In genomic region chr2:230512955-230513748, GRCh38 we compare ENCODE assay signal across 18 cellular contexts.
A peak's percentile ranks its signal among the peaks of the same experiment; 100 is the strongest.
DNase-seq lines count a peak whose midpoint lies in the region; ATAC-seq and TF ChIP-seq lines count a peak whose summit lies in the region.
"Had no signal": no experiment of that assay in that cellular context is flagged by ENCODE, and none has a peak within 500 bp of the region (broad histone marks: within the 10 kb centered on the region; RNA-seq: fewer than 3 reads in every experiment).

No MANE protein-coding gene starts in this region.

- 48 to 53% methylated on average over 4 of the region's 4 CpGs for WGBS in testis, 2 donors
- 89 to 98% methylated on average over 4 of the region's 4 CpGs for WGBS in lower leg skin, 2 donors
- 79 to 88% (median 82%) methylated on average over 4 of the region's 4 CpGs for WGBS in psoas muscle, 3 donors

- H3K4me1 ChIP-seq in testis (peaks cover 5% of the 10 kb centered on the region), psoas muscle (no peaks in the 10 kb centered on the region)

- peak; percentile 17 for DNase-seq in HuH-7 (ENCODE audit: low spot score)
- DNase-seq in choroid plexus epithelial cell (ENCODE audit: low read depth), result peak; percentile 12
- peak; percentile 59 for DNase-seq in left lobe of liver (ENCODE audit: low spot score)
- DNase-seq in testis, result peak; percentile 68
- no peak for DNase-seq in lower leg skin (ENCODE audit: low spot score in 2 of 2)
- no peak for DNase-seq in WERI-Rb-1
- DNase-seq in psoas muscle, result no peak
- DNase-seq: activated CD4-positive, alpha-beta T cell treated with anti-CD3 and anti-CD28 coated beads, Interleukin-2, amount 50 U/mL, for 48 hours; activated effector memory CD4-positive, alpha-beta T cell treated with anti-CD3 and anti-CD28 coated beads, Interleukin-2, amount 50 U/mL, for 16 hours; COR-L47; EL; IMR-90; islet precursor cell; MV-4-11; NCI-H187; NCI-H2227 treated with DMSO at 0.1 percent for 48 hours; T-helper 17 cell had no signal

- TF ChIP-seq CTCF in choroid plexus epithelial cell (conservative IDR thresholded peaks at IDR 0.05; ENCODE audit: low read depth, low read length), result no peak
- no peak for TF ChIP-seq CTCF in testis (IDR thresholded peaks at IDR 0.05)
- TF ChIP-seq CTCF in lower leg skin (IDR thresholded peaks at IDR 0.05), result no peak
- TF ChIP-seq CTCF in WERI-Rb-1 (IDR thresholded peaks at IDR 0.05; ENCODE audit: low read depth, low read length), result no peak
- TF ChIP-seq CTCF in psoas muscle (IDR thresholded peaks at IDR 0.05), result no peak

- intact Hi-C loops in testis (cut with DNase I; ENCODE audit: low total_unique reads), result no loop called here
- intact Hi-C loops in lower leg skin (cut with DNase I; ENCODE audit: low total_unique reads), result loop anchor here (5.0 kb wide), 1 partner anchor 1131 kb away; no protein-coding TSS in a partner anchor
- intact Hi-C loops in psoas muscle (cut with DNase I), result no loop called here

- no peaks in the 10 kb centered on the region for H3K27me3 ChIP-seq in testis
- peaks cover 41% of the 10 kb centered on the region for H3K27me3 ChIP-seq in WERI-Rb-1 (ENCODE audit: insufficient read depth, low read depth, severe bottlenecking)
- H3K27me3 ChIP-seq in psoas muscle (ENCODE audit: insufficient read depth in 3 of 3, low read length in 2 of 3), result no peaks in the 10 kb centered on the region

- no peaks in the 10 kb centered on the region for H3K9me3 ChIP-seq in testis
- H3K9me3 ChIP-seq in WERI-Rb-1 (ENCODE audit: severe bottlenecking), result no peaks in the 10 kb centered on the region
- H3K9me3 ChIP-seq in psoas muscle, result no peaks in the 10 kb centered on the region

- ATAC-seq in left lobe of liver (peak; percentile 76), HG03045 (IDR thresholded peaks at IDR 0.05; ENCODE audit: unreplicated experiment) (no peak), psoas muscle (no peak)
- ATAC-seq: T-helper 17 cell had no signal

- TF ChIP-seq POLR2A in testis (IDR thresholded peaks at IDR 0.05), result no peak
- no peak for TF ChIP-seq POLR2A in lower leg skin (IDR thresholded peaks at IDR 0.05)

- H3K27ac ChIP-seq in testis, result peak overlapping the region in 1 of 2 donors; percentile 50
- no peak overlapping the region for H3K27ac ChIP-seq in WERI-Rb-1
- H3K27ac ChIP-seq in psoas muscle, result no peak overlapping the region

- no peaks in the 10 kb centered on the region for H3K36me3 ChIP-seq in testis (ENCODE audit: low read depth, missing control alignments)
- H3K36me3 ChIP-seq in WERI-Rb-1, result no peaks in the 10 kb centered on the region
- no peaks in the 10 kb centered on the region for H3K36me3 ChIP-seq in psoas muscle (ENCODE audit: insufficient read depth in 1 of 2, low read depth in 1 of 2)

- H3K4me3 ChIP-seq in choroid plexus epithelial cell (ENCODE audit: low read depth, low read length), result no peak overlapping the region
- no peak overlapping the region for H3K4me3 ChIP-seq in testis
- H3K4me3 ChIP-seq in lower leg skin (ENCODE audit: low read depth, poor library complexity, severe bottlenecking), result no peak overlapping the region
- no peak overlapping the region for H3K4me3 ChIP-seq in WERI-Rb-1 (ENCODE audit: low read depth, low read length)
- no peak overlapping the region for H3K4me3 ChIP-seq in psoas muscle

Comparison
In these comparisons a context has a peak if more than half of its experiments do, and no peak if none do; other contexts are left out.
1. DNase-seq: peak in HuH-7 (single experiment), choroid plexus epithelial cell (single experiment), left lobe of liver (single experiment) and testis (single experiment); none in lower leg skin (0 of 2), WERI-Rb-1 (single experiment) and psoas muscle (0 of 2).